12 cellular contexts compared by ENCODE assay signal in the genomic region with DNA sequence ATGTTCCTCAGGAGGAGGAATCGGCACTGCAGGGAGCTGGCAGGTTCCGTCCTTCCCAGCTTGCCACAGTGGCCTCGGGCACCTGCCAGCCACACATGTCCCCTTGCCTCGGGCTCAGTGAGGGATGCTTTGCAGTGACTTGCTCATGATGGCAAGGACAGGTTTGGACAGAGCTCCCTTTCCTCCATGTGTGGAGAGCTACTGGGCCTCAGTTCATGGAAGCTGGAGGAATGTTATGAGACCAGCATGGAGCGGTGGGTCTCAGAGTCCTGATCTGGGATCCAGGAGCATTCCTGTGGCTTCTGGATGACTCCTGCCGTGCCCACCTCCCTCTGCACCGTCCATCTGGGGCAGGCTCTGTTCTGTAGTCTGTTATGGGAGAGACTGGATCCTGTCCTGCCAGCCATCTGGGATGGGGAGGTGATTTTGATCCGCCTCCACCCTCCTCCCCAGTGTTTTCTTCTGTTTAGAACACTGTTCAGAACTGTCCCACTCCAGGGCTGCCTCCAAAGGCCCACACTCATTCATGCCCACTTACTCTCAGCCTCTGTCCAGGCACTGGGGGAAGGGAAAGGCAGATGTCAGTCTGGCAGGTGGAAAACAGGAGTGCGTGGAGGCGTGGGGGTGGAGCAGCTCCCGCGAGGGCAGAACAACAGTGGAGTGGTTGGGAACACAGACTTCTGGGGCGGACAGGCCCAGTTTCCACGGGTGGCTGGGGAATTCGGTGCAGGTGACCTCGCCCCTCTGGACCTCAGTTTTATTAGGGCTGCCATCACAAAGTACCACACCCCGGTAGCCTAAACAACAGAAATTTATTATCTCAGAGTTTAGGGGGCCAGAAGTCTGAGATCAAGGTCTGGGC. TPM values are rescaled to one million over a fixed set of nuclear protein-coding genes. Genes with fewer than 3 reads are reported as not detected.
A peak's percentile ranks its signal among the peaks of the same experiment; 100 is the strongest.
DNase-seq lines count a peak whose midpoint lies in the region; ATAC-seq and FAIRE-seq lines count a peak whose summit lies in the region.
"Had no signal": no experiment of that assay in that cellular context is flagged by ENCODE, and none has a peak within 500 bp of the region (broad histone marks: within the 10 kb centered on the region; RNA-seq: fewer than 3 reads in every experiment).

No MANE protein-coding gene starts in this region.

- peak; percentile 12 for DNase-seq in NCI-H510A (lab: John Stamatoyannopoulos, UW)
- no peak for DNase-seq in NCI-H510A treated with DMSO at 0.1 percent for 48 hours (lab: John Stamatoyannopoulos, UW)
- no peak for DNase-seq in SJSA1 (ENCODE audit: low read depth in 1 of 2, low spot score in 2 of 2)
- DNase-seq in glomerular visceral epithelial cell (ENCODE audit: extremely low spot score) = peak; percentile 89
- DNase-seq in small intestine = peak; percentile 66
- no peak for DNase-seq in left ventricle myocardium superior
- DNase-seq in Kasumi-1 (lab: John Stamatoyannopoulos, UW) = no peak
- DNase-seq: stimulated activated CD4-positive, alpha-beta T cell treated with anti-CD3 and anti-CD28 coated beads, Interleukin-1b, Interleukin-23, amount 100 ng/mL, for 48 hours had no signal

- H3K4me3 ChIP-seq in SJSA1 (no peak overlapping the region), small intestine (ENCODE audit: low read depth in 1 of 2, low read length in 2 of 2) (no peak overlapping the region)
- H3K4me3 ChIP-seq: HAP-1 had no signal

- 0 out of 2 replicates have a peak, but pooled peaks cover 3% of the 10 kb centered on the region for H3K36me3 ChIP-seq in SJSA1
- H3K36me3 ChIP-seq in small intestine (ENCODE audit: control insufficient read depth in 2 of 2, insufficient read depth in 2 of 2, low read length in 2 of 2) = no peaks in the 10 kb centered on the region
- H3K36me3 ChIP-seq: HAP-1 had no signal

- no peak for FAIRE-seq in small intestine (lab: Jason Lieb, UNC)
- FAIRE-seq: G401.6 had no signal

- H3K4me1 ChIP-seq in SJSA1 (replicated peaks) (peaks cover 36% of the 10 kb centered on the region), small intestine (ENCODE audit: control insufficient read depth in 2 of 2, insufficient read depth in 1 of 2, low read depth in 1 of 2, low read length in 1 of 2) (peaks cover 0 to 3% of the 10 kb centered on the region in 2 donors)
- H3K4me1 ChIP-seq: HAP-1 had no signal

- H3K27ac ChIP-seq in SJSA1 (peak overlapping the region; percentile 58), small intestine (ENCODE audit: low read depth in 1 of 2, low read length in 1 of 2) (no peak overlapping the region)

- ATAC-seq in left ventricle myocardium superior (no peak), GM18867 (IDR thresholded peaks at IDR 0.05; ENCODE audit: unreplicated experiment) (no peak)
- ATAC-seq: activated T-helper 17 cell treated with anti-CD3 and anti-CD28 coated beads, Interleukin-2, amount 50 U/mL, for 72 hours had no signal

- 44 to 71% (median 63%) methylated on average over 17 of the region's 17 CpGs for WGBS in small intestine, 3 donors

- intact Hi-C loops in left ventricle myocardium superior (cut with micrococcal nuclease) = no loop called here

- peaks cover 2% of the 10 kb centered on the region; the same call in 1 of the 2 replicates for H3K9me3 ChIP-seq in SJSA1 (replicated peaks)
- no peaks in the 10 kb centered on the region for H3K9me3 ChIP-seq in small intestine (ENCODE audit: control insufficient read depth, low read depth)

- H3K27me3 ChIP-seq in SJSA1 (replicated peaks) (no peaks in the 10 kb centered on the region), small intestine (ENCODE audit: control insufficient read depth in 2 of 2, insufficient read depth in 2 of 2, low read length in 2 of 2) (no peaks in the 10 kb centered on the region)

RNA-seq across cellular contexts. Expression of a gene that starts 59.4 kb away (rescaled TPM):
- 9.3 and 14.9 TPM in 2 replicates for total RNA-seq in SJSA1 (2014; rRNA removed; shearing (Covaris generic))
- 10 to 100 TPM; 19.2 to 36.2 (median 31.9) TPM for polyA plus RNA-seq in small intestine
- total RNA-seq in left ventricle myocardium superior = 10.5 TPM

Comparison
In these comparisons a context has a peak if more than half of its experiments do, and no peak if none do; other contexts are left out.
1. DNase-seq: peak in NCI-H510A (single experiment), glomerular visceral epithelial cell (single experiment) and small intestine (single experiment); none in NCI-H510A treated with DMSO at 0.1 percent for 48 hours (single experiment), SJSA1 (0 of 2), left ventricle myocardium superior (single experiment) and Kasumi-1 (0 of 2).